In the genomic region with DNA sequence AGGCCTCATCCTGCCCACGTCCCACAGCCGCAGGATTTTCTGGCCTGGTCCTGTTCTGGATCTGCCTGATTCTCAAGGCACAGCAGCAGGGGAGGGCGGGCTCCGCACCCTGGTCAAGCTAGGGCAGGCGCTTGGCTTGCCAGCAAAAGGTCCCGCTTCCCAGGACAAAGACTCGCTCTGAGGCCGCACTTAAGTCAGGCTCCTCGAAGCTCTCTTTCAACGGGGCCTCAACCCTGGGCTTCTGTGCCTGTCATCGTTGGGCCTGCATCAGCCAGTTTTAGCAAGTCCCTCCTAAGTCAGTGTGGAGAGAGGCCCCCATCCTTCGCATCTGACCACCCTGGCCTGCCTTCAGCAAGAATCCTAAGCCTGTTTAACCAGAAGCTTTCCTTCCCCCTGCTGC, we compare ENCODE assay signal across 22 cellular contexts.
"Had no signal": no experiment of that assay in that cellular context is flagged by ENCODE, and none has a peak within 500 bp of the region (broad histone marks: within the 10 kb centered on the region; RNA-seq: fewer than 3 reads in every experiment).

No MANE protein-coding gene starts in this region.

- H3K4me3 ChIP-seq: esophagus muscularis mucosa, gastrocnemius medialis, left ventricle myocardium inferior, lung, pancreas, prostate gland, right lobe of liver, testis, tibial nerve, upper lobe of right lung, vagina had no signal

- H3K27ac ChIP-seq: esophagus muscularis mucosa, gastrocnemius medialis, left ventricle myocardium inferior, pancreas, prostate gland, right lobe of liver, testis, tibial nerve, upper lobe of right lung, vagina had no signal

- FAIRE-seq: endometrium, keratinocyte, pancreas had no signal

- H3K9me3 Mint-ChIP-seq: stimulated activated effector memory CD8-positive, alpha-beta T cell treated with anti-CD3 and anti-CD28 coated beads, Interleukin-12 subunit alpha, Interleukin-12 subunit beta, amount 100 ng/mL, for 72 hours had no signal

- H3K36me3 ChIP-seq: esophagus muscularis mucosa, gastrocnemius medialis, left ventricle myocardium inferior, pancreas, prostate gland, right lobe of liver, tibial nerve, upper lobe of right lung, vagina had no signal

- H3K4me1 ChIP-seq: gastrocnemius medialis, pancreas, prostate gland, right lobe of liver, testis, tibial nerve, upper lobe of right lung, vagina had no signal

- H3K9me3 ChIP-seq: gastrocnemius medialis, pancreas, prostate gland, right lobe of liver, testis, upper lobe of right lung, vagina had no signal

- H3K27me3 Mint-ChIP-seq: central memory CD8-positive, alpha-beta T cell; naive thymus-derived CD4-positive, alpha-beta T cell; stimulated activated naive CD8-positive, alpha-beta T cell treated with anti-CD3 and anti-CD28 coated beads, Interleukin-15, Interleukin-2, amounts not matched to agents 100 ng/mL and 50 ng/mL, for 24 hours had no signal

- H3K36me3 Mint-ChIP-seq: stimulated activated effector memory CD8-positive, alpha-beta T cell treated with anti-CD3 and anti-CD28 coated beads, Interleukin-12 subunit alpha, Interleukin-12 subunit beta, amount 100 ng/mL, for 72 hours had no signal

- H3K4me3 Mint-ChIP-seq: central memory CD8-positive, alpha-beta T cell; immature natural killer cell; naive thymus-derived CD4-positive, alpha-beta T cell; stimulated activated effector memory CD8-positive, alpha-beta T cell treated with anti-CD3 and anti-CD28 coated beads, Interleukin-12 subunit alpha, Interleukin-12 subunit beta, amount 100 ng/mL, for 72 hours; stimulated activated naive CD8-positive, alpha-beta T cell treated with anti-CD3 and anti-CD28 coated beads, Interleukin-15, Interleukin-2, amounts not matched to agents 100 ng/mL and 50 ng/mL, for 24 hours had no signal

- H3K27me3 ChIP-seq: esophagus muscularis mucosa, gastrocnemius medialis, pancreas, right lobe of liver, testis, tibial nerve, upper lobe of right lung, vagina had no signal

- H3K27ac Mint-ChIP-seq: immature natural killer cell; stimulated activated effector memory CD8-positive, alpha-beta T cell treated with anti-CD3 and anti-CD28 coated beads, Interleukin-12 subunit alpha, Interleukin-12 subunit beta, amount 100 ng/mL, for 72 hours; stimulated activated naive CD8-positive, alpha-beta T cell treated with anti-CD3 and anti-CD28 coated beads, Interleukin-15, Interleukin-2, amounts not matched to agents 100 ng/mL and 50 ng/mL, for 24 hours had no signal

- DNase-seq: effector memory CD4-positive, alpha-beta T cell; gastrocnemius medialis; immature natural killer cell; left ventricle myocardium inferior; mesenchymal stem cell; naive thymus-derived CD4-positive, alpha-beta T cell; pancreas; right lobe of liver; stimulated activated CD4-positive, alpha-beta T cell treated with anti-CD3 and anti-CD28 coated beads, Interleukin-4, amount 100 ng/mL, for 1 hour; stimulated activated CD8-positive, alpha-beta memory T cell treated with anti-CD3 and anti-CD28 coated beads, Interleukin-4, amount 100 ng/mL, for 48 hours; testis; upper lobe of right lung had no signal

- ATAC-seq: gastrocnemius medialis; naive thymus-derived CD4-positive, alpha-beta T cell; pancreas; right lobe of liver; stimulated activated effector memory CD8-positive, alpha-beta T cell treated with anti-CD3 and anti-CD28 coated beads, Interleukin-12 subunit alpha, Interleukin-12 subunit beta, amount 100 ng/mL, for 72 hours; upper lobe of right lung had no signal
